Comparison of ENCODE assay signal across 8 cellular contexts in the genomic region with DNA sequence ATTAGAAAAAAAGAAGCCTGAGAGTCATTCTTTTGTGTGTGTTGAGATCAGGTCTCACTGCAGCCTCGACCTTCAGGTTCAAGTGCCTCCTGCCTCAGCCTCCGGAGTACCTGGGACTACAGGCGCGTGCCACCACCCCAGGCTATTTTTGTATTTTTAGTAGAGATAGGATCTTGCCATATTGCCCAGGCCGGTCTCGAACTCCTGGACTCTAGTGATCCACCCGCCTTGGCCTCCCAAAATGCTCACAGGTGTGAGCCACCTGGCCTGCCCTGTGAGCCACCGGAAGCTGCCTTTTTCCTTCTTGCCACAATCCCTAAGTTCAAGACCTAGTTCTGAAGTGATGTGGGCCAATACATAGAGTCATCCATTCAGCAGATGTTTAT. TPM values are rescaled to one million over a fixed set of nuclear protein-coding genes. Genes with fewer than 3 reads are reported as not detected.
DNase-seq lines count a peak whose midpoint lies in the region; ATAC-seq and TF ChIP-seq lines count a peak whose summit lies in the region.

No MANE protein-coding gene starts in this region.

- TF ChIP-seq POLR2A in spleen (IDR thresholded peaks at IDR 0.05) = no peak

- H3K9me2 ChIP-seq in hepatocyte (replicated peaks; ENCODE audit: insufficient read depth) = no peaks in the 10 kb centered on the region

- H3K27me3 Mint-ChIP-seq in activated T-cell treated with anti-CD3 and anti-CD28 coated beads, Interleukin-2, amount 50 U/mL, for 4 hours (ENCODE audit: low read depth) = peaks cover 13% of the 10 kb centered on the region

- POLR2A ChIA-PET in HEK293 (lab: Yijun Ruan, JAX) = no interaction called here

- peak overlapping the region; percentile 97 for H2AFZ ChIP-seq in hepatocyte

- peak overlapping the region; percentile 80 for H3K4me2 ChIP-seq in hepatocyte

- H3K36me3 Mint-ChIP-seq in activated T-cell treated with anti-CD3 and anti-CD28 coated beads, Interleukin-2, amount 50 U/mL, for 4 hours (ENCODE audit: insufficient read depth) = no peaks in the 10 kb centered on the region

- H3K79me2 ChIP-seq in hepatocyte = peaks cover 4% of the 10 kb centered on the region

- 0 out of 2 replicates have a peak, but pooled peaks cover 4% of the 10 kb centered on the region for H3K4me1 ChIP-seq in HEK293 (ENCODE audit: control insufficient read depth, insufficient read depth, low read length)
- H3K4me1 ChIP-seq in hepatocyte (ENCODE audit: insufficient read depth) = peaks cover 21% of the 10 kb centered on the region
- H3K4me1 ChIP-seq in spleen = peaks cover 7 to 24% (median 17%) of the 10 kb centered on the region in 6 donors

- H4K20me1 ChIP-seq in hepatocyte (ENCODE audit: insufficient read depth, poor library complexity, severe bottlenecking) = no peaks in the 10 kb centered on the region

- H3K27me3 ChIP-seq in hepatocyte = no peaks in the 10 kb centered on the region
- H3K27me3 ChIP-seq in spleen (replicated peaks in 1 of 7) = peaks cover 0 to 4% (median 0%) of the 10 kb centered on the region in 7 donors

- TF ChIP-seq CTCF in HEK293 (tag by site-specific recombination; IDR thresholded peaks at IDR 0.05) (no peak), hepatocyte (IDR thresholded peaks at IDR 0.05; ENCODE audit: poor library complexity) (no peak), spleen (IDR thresholded peaks at IDR 0.05 in 8 of 11, conservative IDR thresholded peaks at IDR 0.05 in 3 of 11) (no peak)

- intact Hi-C loops in spleen (cut with DNase I; ENCODE audit: low total_unique reads) = no loop called here

- DNase-seq in activated T-cell treated with anti-CD3 and anti-CD28 coated beads, Interleukin-2, amount 50 U/mL, for 4 hours = no peak
- DNase-seq in hepatocyte (ENCODE audit: low spot score) (no peak), spleen (peak; percentile 72), cerebellar cortex (ENCODE audit: low spot score) (no peak)

- H3K27ac ChIP-seq in HEK293 (ENCODE audit: extremely low read depth, low read depth, low read length) (no peak overlapping the region), hepatocyte (peak overlapping the region; percentile 98), spleen (peak overlapping the region; percentile 96 to 100 (median 97))

- no peaks in the 10 kb centered on the region for H3K36me3 ChIP-seq in HEK293 (ENCODE audit: control insufficient read depth in 2 of 2, insufficient read depth in 1 of 2, low read length in 2 of 2)
- no peaks in the 10 kb centered on the region for H3K36me3 ChIP-seq in hepatocyte (replicated peaks; ENCODE audit: insufficient read depth, low read depth)
- no peaks in the 10 kb centered on the region for H3K36me3 ChIP-seq in spleen

- no peaks in the 10 kb centered on the region for H3K9me3 Mint-ChIP-seq in activated T-cell treated with anti-CD3 and anti-CD28 coated beads, Interleukin-2, amount 50 U/mL, for 4 hours

- H3K4me3 Mint-ChIP-seq in activated T-cell treated with anti-CD3 and anti-CD28 coated beads, Interleukin-2, amount 50 U/mL, for 4 hours = peak overlapping the region; percentile 94

- no peak for ATAC-seq in activated T-cell treated with anti-CD3 and anti-CD28 coated beads, Interleukin-2, amount 50 U/mL, for 4 hours
- ATAC-seq in GM18873 (IDR thresholded peaks at IDR 0.05; ENCODE audit: low FRiP score, unreplicated experiment) (no peak), GM19395 (IDR thresholded peaks at IDR 0.05; ENCODE audit: unreplicated experiment) (no peak), HG02623 (IDR thresholded peaks at IDR 0.05; ENCODE audit: unreplicated experiment) (no peak)

- H3K9me3 ChIP-seq in HEK293 (ENCODE audit: control insufficient read depth, insufficient read depth, low read depth, low read length) (no peaks in the 10 kb centered on the region), hepatocyte (ENCODE audit: low read depth) (no peaks in the 10 kb centered on the region), spleen (no peaks in the 10 kb centered on the region)

- H3K4me3 ChIP-seq in HEK293 (ENCODE audit: low read depth, low read length) (peak overlapping the region; percentile 45), hepatocyte (peak overlapping the region; percentile 34), spleen (peak overlapping the region; percentile 54 to 80 (median 68))

- 91% methylated on average over 8 of the region's 8 CpGs for whole genome bisulfite sequencing in hepatocyte (ENCODE audit: low lambda C conversion rate, missing lambda C conversion rate)
- WGBS in spleen, 5 donors = 64 to 75% (median 71%) methylated on average over 8 of the region's 8 CpGs

- H3K4me1 Mint-ChIP-seq in activated T-cell treated with anti-CD3 and anti-CD28 coated beads, Interleukin-2, amount 50 U/mL, for 4 hours (ENCODE audit: low read depth) = peaks cover 27% of the 10 kb centered on the region

- CTCF ChIA-PET in HEK293 (lab: Yijun Ruan, JAX) = interaction anchor here (0.6 to 3.7 kb wide), 4 partner anchors 10 to 147 kb away, joined by 3 to 32 read pairs (median 8); no protein-coding TSS in a partner anchor

TF ChIP-seq in HEK293, 187 proteins besides CTCF, POLR2A, EP300 and RAD21:
- no peak for TF ChIP-seq SALL2 (tag by site-specific recombination; IDR thresholded peaks at IDR 0.05; ENCODE audit: borderline replicate concordance)
- no peak for TF ChIP-seq ZNF707 (tag by site-specific recombination; IDR thresholded peaks at IDR 0.05)
- TF ChIP-seq PRDM1 (tag by site-specific recombination; IDR thresholded peaks at IDR 0.05) = no peak

RNA-seq across cellular contexts. Expression of a gene that starts 0.4 kb away (rescaled TPM):
- total RNA-seq in activated T-cell treated with anti-CD3 and anti-CD28 coated beads, Interleukin-2, amount 50 U/mL, for 4 hours = 1 to 10 TPM; 1.1 to 2.0 (median 1.3) TPM
- total RNA-seq in hepatocyte (25.6 and 28.2 TPM in 2 replicates), spleen (10 to 100 TPM; 24.5 to 48.7 (median 34.0) TPM)
- polyA plus RNA-seq in hepatocyte (14.9 and 16.4 TPM in 2 replicates), spleen (10 to 100 TPM in 1 of 3 donors, 1 to 10 TPM in 2; 8.0 to 13.4 (median 9.7) TPM)

RNA-seq across cellular contexts. Expression of a gene that starts 50.6 kb away (rescaled TPM):
- under 1 TPM in 1 of 3 donors, not detected in 2; 0.16 TPM for total RNA-seq in activated T-cell treated with anti-CD3 and anti-CD28 coated beads, Interleukin-2, amount 50 U/mL, for 4 hours
- total RNA-seq in hepatocyte (246 and 253 TPM in 2 replicates), spleen (1 to 10 TPM in 6 of 7 donors, under 1 TPM in 1; 0.39 to 3.6 (median 2.4) TPM)
- polyA plus RNA-seq in hepatocyte (91.4 and 149 TPM in 2 replicates), spleen (1 to 10 TPM in 1 of 3 donors, under 1 TPM in 2; 0.37 to 2.3 (median 0.74) TPM)

Comparison
In these comparisons a context has a peak if more than half of its experiments do, and no peak if none do; other contexts are left out.
1. RNA of a gene that starts 50.6 kb away (total RNA-seq): 246 to 253 TPM in hepatocyte; 0.39 to 3.6 TPM in spleen and 0.16 TPM in activated T-cell treated with anti-CD3 and anti-CD28 coated beads, Interleukin-2, amount 50 U/mL, for 4 hours; every median in the first group is over 10 times any median in the second.
2. Peak in every context shown above with its lines, with median percentiles within 50 percentile points of each other: H3K4me3 ChIP-seq.